Comparison of ENCODE assay signal across 25 cellular contexts in the genomic region with DNA sequence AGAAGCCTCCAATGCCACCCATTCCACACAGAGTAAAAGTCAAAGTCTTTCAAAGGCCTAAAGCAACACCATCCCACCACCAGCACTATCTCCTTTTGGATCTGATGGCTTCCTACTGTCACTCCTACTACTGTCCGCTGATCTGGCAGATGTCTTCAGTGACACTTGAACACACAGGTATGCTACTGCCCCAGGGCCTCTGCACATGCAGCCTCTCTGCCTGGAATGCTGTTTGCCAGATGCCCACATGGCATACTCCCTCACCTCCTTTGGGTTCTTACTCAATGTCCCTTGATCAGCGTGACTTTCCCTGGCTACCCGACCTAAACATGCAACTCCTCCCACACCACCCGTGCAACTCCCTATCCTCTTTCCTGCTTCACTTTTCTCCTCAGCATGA.
"Had no signal": no experiment of that assay in that cellular context is flagged by ENCODE, and none has a peak within 500 bp of the region (broad histone marks: within the 10 kb centered on the region; RNA-seq: fewer than 3 reads in every experiment).

No MANE protein-coding gene starts in this region.

- H3K36me3 ChIP-seq: neural progenitor cell, prostate gland, sigmoid colon, thoracic aorta, tibial nerve, vagina had no signal

- FAIRE-seq: endometrium, frontal cortex, keratinocyte had no signal

- DNase-seq: cortex of kidney; effector memory CD8-positive, alpha-beta T cell; erythroblast; head of caudate nucleus; mucosa of descending colon; naive B cell; right cardiac atrium; sigmoid colon; stimulated activated CD4-positive, alpha-beta T cell treated with anti-CD3 and anti-CD28 coated beads, Interleukin-2, amount 100 ng/mL, for 24 hours; stimulated activated CD4-positive, alpha-beta T cell treated with anti-CD3 and anti-CD28 coated beads, Interleukin-4, amount 100 ng/mL, for 24 hours; stimulated activated naive CD8-positive, alpha-beta T cell treated with anti-CD3 and anti-CD28 coated beads, Interleukin-15, Interleukin-2, amounts not matched to agents 100 U/mL and 50 U/mL, for 24 hours had no signal

- H3K9me3 ChIP-seq: mucosa of descending colon, prostate gland, sigmoid colon, thoracic aorta, tibial nerve, vagina had no signal

- H3K9ac ChIP-seq: neural progenitor cell, parathyroid adenoma had no signal

- H3K4me3 Mint-ChIP-seq: effector memory CD8-positive, alpha-beta T cell; memory B cell; mesothelial cell of epicardium; naive B cell; natural killer cell treated with Interleukin-12 subunit alpha and Interleukin-12 subunit beta and Interleukin-15 and Interleukin-18, amount 100 ng/mL, for 72 hours; neural progenitor cell; stimulated activated memory B cell treated with anti-CD40 and anti-IgM and Interleukin-4, amounts not matched to agents 10 μg/mL and 1 μg/mL and 100 μg/mL, for 72 hours had no signal

- H3K4me1 Mint-ChIP-seq: memory B cell; naive B cell; neural progenitor cell; stimulated activated memory B cell treated with anti-CD40 and anti-IgM and Interleukin-4, amounts not matched to agents 10 μg/mL and 1 μg/mL and 100 μg/mL, for 72 hours had no signal

- H3K4me3 ChIP-seq: lung, mucosa of descending colon, neural progenitor cell, prostate gland, sigmoid colon, thoracic aorta, tibial nerve, vagina had no signal

- H3K4me2 ChIP-seq: neural progenitor cell had no signal

- ATAC-seq: effector memory CD8-positive, alpha-beta T cell; mucosa of descending colon; right cardiac atrium; stimulated activated memory B cell treated with anti-CD40 and anti-IgM and Interleukin-4, amounts not matched to agents 10 μg/mL and 1 μg/mL and 100 μg/mL, for 72 hours; stimulated activated naive CD8-positive, alpha-beta T cell treated with anti-CD3 and anti-CD28 coated beads, Interleukin-15, Interleukin-2, amounts not matched to agents 100 U/mL and 50 U/mL, for 24 hours had no signal

- H2AFZ ChIP-seq: neural progenitor cell, parathyroid adenoma had no signal

- H3K27me3 ChIP-seq: neural progenitor cell, sigmoid colon, tibial nerve, vagina had no signal

- H3K36me3 Mint-ChIP-seq: memory B cell; mesothelial cell of epicardium; naive B cell; natural killer cell treated with Interleukin-12 subunit alpha and Interleukin-12 subunit beta and Interleukin-15 and Interleukin-18, amount 100 ng/mL, for 72 hours; neural progenitor cell; stimulated activated memory B cell treated with anti-CD40 and anti-IgM and Interleukin-4, amounts not matched to agents 10 μg/mL and 1 μg/mL and 100 μg/mL, for 72 hours had no signal

- H3K4me1 ChIP-seq: parathyroid adenoma, prostate gland, tibial nerve, vagina had no signal

- H3K27ac ChIP-seq: neural progenitor cell, parathyroid adenoma, prostate gland, sigmoid colon, thoracic aorta, tibial nerve, vagina had no signal

- H3K27ac Mint-ChIP-seq: effector memory CD8-positive, alpha-beta T cell; memory B cell; mesothelial cell of epicardium; natural killer cell treated with Interleukin-12 subunit alpha and Interleukin-12 subunit beta and Interleukin-15 and Interleukin-18, amount 100 ng/mL, for 72 hours; neural progenitor cell; stimulated activated memory B cell treated with anti-CD40 and anti-IgM and Interleukin-4, amounts not matched to agents 10 μg/mL and 1 μg/mL and 100 μg/mL, for 72 hours had no signal

- H3K9me3 Mint-ChIP-seq: effector memory CD8-positive, alpha-beta T cell; memory B cell; mesothelial cell of epicardium; naive B cell; natural killer cell treated with Interleukin-12 subunit alpha and Interleukin-12 subunit beta and Interleukin-15 and Interleukin-18, amount 100 ng/mL, for 72 hours; neural progenitor cell; stimulated activated memory B cell treated with anti-CD40 and anti-IgM and Interleukin-4, amounts not matched to agents 10 μg/mL and 1 μg/mL and 100 μg/mL, for 72 hours had no signal
